In genomic region chr17:54813896-54814295, GRCh38 we compare ENCODE assay signal across 21 cellular contexts.
"Had no signal": no experiment of that assay in that cellular context is flagged by ENCODE, and none has a peak within 500 bp of the region (broad histone marks: within the 10 kb centered on the region; RNA-seq: fewer than 3 reads in every experiment).

No MANE protein-coding gene starts in this region.

- ATAC-seq: gastrocnemius medialis; heart right ventricle; left lobe of liver; pancreas; right cardiac atrium; stimulated activated memory B cell treated with anti-CD40 and anti-IgM and Interleukin-4, amounts not matched to agents 10 μg/mL and 1 μg/mL and 100 μg/mL, for 72 hours had no signal

- H3K27ac Mint-ChIP-seq: mesothelial cell of epicardium; nephron; progenitor cell of endocrine pancreas; stimulated activated memory B cell treated with anti-CD40 and anti-IgM and Interleukin-4, amounts not matched to agents 10 μg/mL and 1 μg/mL and 100 μg/mL, for 72 hours; stimulated activated naive CD8-positive, alpha-beta T cell treated with anti-CD3 and anti-CD28 coated beads, Interleukin-15, Interleukin-2, amounts not matched to agents 100 ng/mL and 50 ng/mL, for 24 hours had no signal

- H3K27me3 ChIP-seq: esophagus muscularis mucosa, gastrocnemius medialis, heart right ventricle, pancreas, tibial artery had no signal

- DNase-seq: effector memory CD4-positive, alpha-beta T cell; gastrocnemius medialis; heart right ventricle; hypothalamus; occipital lobe; pancreas; right cardiac atrium; stimulated activated CD4-positive, alpha-beta T cell treated with anti-CD3 and anti-CD28 coated beads, Interleukin-15, amount 100 ng/mL, for 24 hours; stimulated activated CD4-positive, alpha-beta T cell treated with anti-CD3 and anti-CD28 coated beads, Interleukin-1b, Interleukin-23, amount 100 ng/mL, for 48 hours; stimulated activated CD4-positive, alpha-beta T cell treated with anti-CD3 and anti-CD28 coated beads, Interleukin-4, amount 100 ng/mL, for 24 hours; tibial artery had no signal

- H3K27ac ChIP-seq: epithelial cell of prostate, esophagus muscularis mucosa, gastrocnemius medialis, heart right ventricle, pancreas, tibial artery had no signal

- H3K4me3 ChIP-seq: esophagus muscularis mucosa, gastrocnemius medialis, heart right ventricle, pancreas, tibial artery had no signal

- H3K36me3 ChIP-seq: esophagus muscularis mucosa, gastrocnemius medialis, heart right ventricle, pancreas, tibial artery had no signal

- H3K9me3 Mint-ChIP-seq: nephron; stimulated activated naive CD8-positive, alpha-beta T cell treated with anti-CD3 and anti-CD28 coated beads, Interleukin-15, Interleukin-2, amounts not matched to agents 100 ng/mL and 50 ng/mL, for 24 hours had no signal

- H3K27me3 Mint-ChIP-seq: stimulated activated memory B cell treated with anti-CD40 and anti-IgM and Interleukin-4, amounts not matched to agents 10 μg/mL and 1 μg/mL and 100 μg/mL, for 72 hours had no signal

- H3K4me1 Mint-ChIP-seq: mesothelial cell of epicardium; nephron; stimulated activated memory B cell treated with anti-CD40 and anti-IgM and Interleukin-4, amounts not matched to agents 10 μg/mL and 1 μg/mL and 100 μg/mL, for 72 hours had no signal

- H3K4me1 ChIP-seq: esophagus muscularis mucosa, gastrocnemius medialis, heart right ventricle, pancreas, tibial artery had no signal

- H3K4me3 Mint-ChIP-seq: mesothelial cell of epicardium; nephron; stimulated activated memory B cell treated with anti-CD40 and anti-IgM and Interleukin-4, amounts not matched to agents 10 μg/mL and 1 μg/mL and 100 μg/mL, for 72 hours; stimulated activated naive CD8-positive, alpha-beta T cell treated with anti-CD3 and anti-CD28 coated beads, Interleukin-15, Interleukin-2, amounts not matched to agents 100 ng/mL and 50 ng/mL, for 24 hours had no signal

- FAIRE-seq: endometrium, islet of Langerhans, pancreas had no signal

- H3K36me3 Mint-ChIP-seq: mesothelial cell of epicardium; stimulated activated memory B cell treated with anti-CD40 and anti-IgM and Interleukin-4, amounts not matched to agents 10 μg/mL and 1 μg/mL and 100 μg/mL, for 72 hours had no signal

- H3K9me3 ChIP-seq: esophagus muscularis mucosa, gastrocnemius medialis, heart right ventricle, pancreas, tibial artery had no signal
